20 cellular contexts compared by ENCODE assay signal in genomic region chr3:188605231-188605630, GRCh38.
"Had no signal": no experiment of that assay in that cellular context is flagged by ENCODE, and none has a peak within 500 bp of the region (broad histone marks: within the 10 kb centered on the region; RNA-seq: fewer than 3 reads in every experiment).

No MANE protein-coding gene starts in this region.

- H2AFZ ChIP-seq: hepatocyte, neural progenitor cell had no signal

- H3K4me2 ChIP-seq: hepatocyte, neural progenitor cell had no signal

- H3K4me1 Mint-ChIP-seq: neural progenitor cell, T-helper 17 cell had no signal

- H3K27me3 Mint-ChIP-seq: activated naive CD4-positive, alpha-beta T cell treated with anti-CD3 and anti-CD28 coated beads, Interleukin-2, amount 50 U/mL, for 24 hours; naive B cell; stimulated activated memory B cell treated with anti-CD40 and anti-IgM and Interleukin-4, amounts not matched to agents 10 μg/mL and 1 μg/mL and 100 μg/mL, for 72 hours; T-helper 17 cell had no signal

- H3K36me3 ChIP-seq: neural progenitor cell, ovary had no signal

- DNase-seq: activated CD4-positive, alpha-beta T cell treated with anti-CD3 and anti-CD28 coated beads for 48 hours; activated CD8-positive, alpha-beta memory T cell treated with anti-CD3 and anti-CD28 coated beads, Interleukin-2, amount 50 U/mL, for 4 hours; activated CD8-positive, alpha-beta T cell treated with anti-CD3 and anti-CD28 coated beads, Interleukin-2, amount 10 ng/mL, durations not matched to agents 7 days and 5 days; activated effector memory CD4-positive, alpha-beta T cell treated with anti-CD3 and anti-CD28 coated beads, Interleukin-2, amount 50 U/mL, for 16 hours; activated T-cell treated with anti-CD3 and anti-CD28 coated beads, Interleukin-2, amount 50 U/mL, for 48 hours; caudate nucleus; colonic mucosa; effector CD4-positive, alpha-beta T cell; islet precursor cell; naive B cell; ovary; sigmoid colon; stimulated activated CD4-positive, alpha-beta T cell treated with anti-CD3 and anti-CD28 coated beads, Interleukin-12 subunit alpha, Interleukin-12 subunit beta, amount 100 ng/mL, for 4 hours; stimulated activated CD4-positive, alpha-beta T cell treated with anti-CD3 and anti-CD28 coated beads, Interleukin-2, amount 100 ng/mL, for 24 hours; T-helper 17 cell; trophoblast cell had no signal

- ATAC-seq: activated CD8-positive, alpha-beta T cell treated with anti-CD3 and anti-CD28 coated beads, Interleukin-2, amount 10 ng/mL, durations not matched to agents 7 days and 5 days; stimulated activated memory B cell treated with anti-CD40 and anti-IgM and Interleukin-4, amounts not matched to agents 10 μg/mL and 1 μg/mL and 100 μg/mL, for 72 hours; T-helper 17 cell had no signal

- H3K27ac Mint-ChIP-seq: activated CD8-positive, alpha-beta T cell treated with anti-CD3 and anti-CD28 coated beads, Interleukin-2, amount 10 ng/mL, durations not matched to agents 7 days and 5 days; neural progenitor cell; stimulated activated memory B cell treated with anti-CD40 and anti-IgM and Interleukin-4, amounts not matched to agents 10 μg/mL and 1 μg/mL and 100 μg/mL, for 72 hours; T-helper 17 cell had no signal

- H3K4me3 ChIP-seq: colonic mucosa, hepatocyte, neural progenitor cell, ovary, sigmoid colon had no signal

- H3K27me3 ChIP-seq: colonic mucosa, hepatocyte, neural progenitor cell, ovary, sigmoid colon had no signal

- H3K4me3 Mint-ChIP-seq: activated CD8-positive, alpha-beta T cell treated with anti-CD3 and anti-CD28 coated beads, Interleukin-2, amount 10 ng/mL, durations not matched to agents 7 days and 5 days; activated naive CD4-positive, alpha-beta T cell treated with anti-CD3 and anti-CD28 coated beads, Interleukin-2, amount 50 U/mL, for 24 hours; naive B cell; neural progenitor cell; stimulated activated memory B cell treated with anti-CD40 and anti-IgM and Interleukin-4, amounts not matched to agents 10 μg/mL and 1 μg/mL and 100 μg/mL, for 72 hours; T-helper 17 cell had no signal

- H3K27ac ChIP-seq: colonic mucosa, hepatocyte, neural progenitor cell, ovary had no signal

- H3K9me3 ChIP-seq: colonic mucosa, ovary, sigmoid colon had no signal

- H3K4me1 ChIP-seq: colonic mucosa, neural progenitor cell had no signal

- H3K9ac ChIP-seq: neural progenitor cell had no signal
